Comparison of ENCODE assay signal across 39 cellular contexts in genomic region chr2:227428731-227429285, GRCh38. TPM values are rescaled to one million over a fixed set of nuclear protein-coding genes. Genes with fewer than 3 reads are reported as not detected.
"Had no signal": no experiment of that assay in that cellular context is flagged by ENCODE, and none has a peak within 500 bp of the region (broad histone marks: within the 10 kb centered on the region; RNA-seq: fewer than 3 reads in every experiment).

No MANE protein-coding gene starts in this region.

- H3K4me3 ChIP-seq: esophagus squamous epithelium, gastrocnemius medialis, hepatocyte, ovary, skin epidermis, vagina had no signal

- H3K27ac Mint-ChIP-seq: activated CD4-positive, alpha-beta memory T cell treated with anti-CD3 and anti-CD28 coated beads for 36 hours; activated CD4-positive, alpha-beta T cell treated with anti-CD3 and anti-CD28 coated beads, Interleukin-2, amount 10 ng/mL, durations not matched to agents 24 days and 14 days; activated naive CD4-positive, alpha-beta T cell treated with anti-CD3 and anti-CD28 coated beads, Interleukin-2, amount 10 ng/mL, durations not matched to agents 7 days and 5 days; activated T-helper 1 cell treated with anti-CD3 and anti-CD28 coated beads, Interleukin-12 subunit alpha, Interleukin-12 subunit beta, Interleukin-2, Interleukin-4 antibody, amounts not matched to agents 30 ng/mL and 10 ng/mL and 1 ng/mL, durations not matched to agents 14 hours and 24 hours and 36 hours; brain; endodermal cell; nephron; progenitor cell of endocrine pancreas; T-helper 17 cell; type B pancreatic cell had no signal

- H3K4me2 ChIP-seq: hepatocyte had no signal

- H3K27me3 ChIP-seq: esophagus squamous epithelium, gastrocnemius medialis, hepatocyte, ovary, vagina had no signal

- H3K36me3 Mint-ChIP-seq: brain had no signal

- H3K4me3 Mint-ChIP-seq: activated CD4-positive, alpha-beta memory T cell treated with anti-CD3 and anti-CD28 coated beads for 36 hours; activated CD4-positive, alpha-beta T cell treated with anti-CD3 and anti-CD28 coated beads, Interleukin-2, amount 10 ng/mL, durations not matched to agents 24 days and 14 days; activated naive CD4-positive, alpha-beta T cell treated with anti-CD3 and anti-CD28 coated beads, Interleukin-2, amount 10 ng/mL, durations not matched to agents 7 days and 5 days; activated T-helper 1 cell treated with anti-CD3 and anti-CD28 coated beads, Interleukin-12 subunit alpha, Interleukin-12 subunit beta, Interleukin-2, Interleukin-4 antibody, amounts not matched to agents 30 ng/mL and 10 ng/mL and 1 ng/mL, durations not matched to agents 14 hours and 24 hours and 36 hours; brain; dendritic cell treated with granulocyte-macrophage colony-stimulating factor and Interleukin-4, amounts not matched to agents 40 ng/mL and 50 ng/mL, for 4 days; endodermal cell; nephron; stimulated activated memory B cell treated with anti-CD40 and anti-IgM and Interleukin-4, amounts not matched to agents 10 μg/mL and 1 μg/mL and 100 μg/mL, for 72 hours; stimulated activated naive CD8-positive, alpha-beta T cell treated with anti-CD3 and anti-CD28 coated beads, Interleukin-15, amount 100 ng/mL, for 72 hours; T-helper 17 cell; type B pancreatic cell had no signal

- FAIRE-seq: keratinocyte had no signal

- H3K79me2 ChIP-seq: hepatocyte had no signal

- H3K4me1 ChIP-seq: esophagus squamous epithelium, gastrocnemius medialis, vagina had no signal

- ATAC-seq: gastrocnemius medialis; left cardiac atrium; left ventricle myocardium superior; sciatic nerve; stimulated activated memory B cell treated with anti-CD40 and anti-IgM and Interleukin-4, amounts not matched to agents 10 μg/mL and 1 μg/mL and 100 μg/mL, for 72 hours; stimulated activated naive CD8-positive, alpha-beta T cell treated with anti-CD3 and anti-CD28 coated beads, Interleukin-15, amount 100 ng/mL, for 72 hours; T-helper 17 cell had no signal

- H3K4me1 Mint-ChIP-seq: activated naive CD4-positive, alpha-beta T cell treated with anti-CD3 and anti-CD28 coated beads, Interleukin-2, amount 10 ng/mL, durations not matched to agents 7 days and 5 days; endodermal cell; nephron; stimulated activated memory B cell treated with anti-CD40 and anti-IgM and Interleukin-4, amounts not matched to agents 10 μg/mL and 1 μg/mL and 100 μg/mL, for 72 hours; T-helper 17 cell had no signal

- H2AFZ ChIP-seq: hepatocyte had no signal

- DNase-seq: activated CD4-positive, alpha-beta memory T cell treated with anti-CD3 and anti-CD28 coated beads for 36 hours; activated CD4-positive, alpha-beta T cell treated with anti-CD3 and anti-CD28 coated beads, Interleukin-2, amount 10 ng/mL, durations not matched to agents 24 days and 14 days; activated CD4-positive, CD25-positive, alpha-beta regulatory T cell treated with anti-CD3 and anti-CD28 coated beads, Interleukin-2, amount 50 U/mL, for 72 hours; activated CD8-positive, alpha-beta memory T cell treated with anti-CD3 and anti-CD28 coated beads, Interleukin-2, amount 50 U/mL, for 4 hours; activated effector memory CD4-positive, alpha-beta T cell treated with anti-CD3 and anti-CD28 coated beads, Interleukin-2, amount 50 U/mL, for 16 hours; activated naive CD4-positive, alpha-beta T cell treated with anti-CD3 and anti-CD28 coated beads, Interleukin-2, amount 10 ng/mL, durations not matched to agents 7 days and 5 days; activated T-cell treated with anti-CD3 and anti-CD28 coated beads, Interleukin-2, amount 50 U/mL, for 1 hour; central memory CD4-positive, alpha-beta T cell; endodermal cell; esophagus squamous epithelium; gastrocnemius medialis; glutamatergic neuron; left cardiac atrium; left ventricle myocardium superior; mammary epithelial cell; ovary; stimulated activated CD4-positive, alpha-beta T cell treated with anti-CD3 and anti-CD28 coated beads, Interleukin-4, amount 100 ng/mL, for 24 hours; stimulated activated CD8-positive, alpha-beta memory T cell treated with anti-CD3 and anti-CD28 coated beads, Interleukin-4, amount 100 ng/mL, for 48 hours; stimulated activated naive CD8-positive, alpha-beta T cell treated with anti-CD3 and anti-CD28 coated beads, Interleukin-15, amount 100 ng/mL, for 72 hours; substantia nigra; T-helper 17 cell; T1000 had no signal

- H3K27ac ChIP-seq: esophagus squamous epithelium, gastrocnemius medialis, hepatocyte, neutrophil, ovary, skin epidermis, vagina had no signal

- H3K9me3 ChIP-seq: gastrocnemius medialis, neutrophil, ovary had no signal

- H3K36me3 ChIP-seq: esophagus squamous epithelium, gastrocnemius medialis, neutrophil, ovary, vagina had no signal

- H3K27me3 Mint-ChIP-seq: activated CD4-positive, alpha-beta memory T cell treated with anti-CD3 and anti-CD28 coated beads for 36 hours; activated CD4-positive, alpha-beta T cell treated with anti-CD3 and anti-CD28 coated beads, Interleukin-2, amount 10 ng/mL, durations not matched to agents 24 days and 14 days; activated naive CD4-positive, alpha-beta T cell treated with anti-CD3 and anti-CD28 coated beads, Interleukin-2, amount 10 ng/mL, durations not matched to agents 7 days and 5 days; progenitor cell of endocrine pancreas; stimulated activated memory B cell treated with anti-CD40 and anti-IgM and Interleukin-4, amounts not matched to agents 10 μg/mL and 1 μg/mL and 100 μg/mL, for 72 hours; stimulated activated naive CD8-positive, alpha-beta T cell treated with anti-CD3 and anti-CD28 coated beads, Interleukin-15, amount 100 ng/mL, for 72 hours; T-helper 17 cell; type B pancreatic cell had no signal

RNA-seq across cellular contexts. Expression of gene SCYGR1, which starts 41.1 kb away (rescaled TPM):
- total RNA-seq: activated CD4-positive, alpha-beta memory T cell treated with anti-CD3 and anti-CD28 coated beads for 36 hours; activated CD4-positive, alpha-beta T cell treated with anti-CD3 and anti-CD28 coated beads, Interleukin-2, amount 10 ng/mL, durations not matched to agents 24 days and 14 days; activated CD8-positive, alpha-beta memory T cell treated with anti-CD3 and anti-CD28 coated beads for 36 hours; activated T-helper 1 cell treated with anti-CD3 and anti-CD28 coated beads, Interleukin-12 subunit alpha, Interleukin-12 subunit beta, Interleukin-2, Interleukin-4 antibody, amounts not matched to agents 30 ng/mL and 10 ng/mL and 1 ng/mL, durations not matched to agents 14 hours and 24 hours and 36 hours; endodermal cell; esophagus squamous epithelium; gastrocnemius medialis; hepatocyte; left cardiac atrium; left ventricle myocardium superior; mammary epithelial cell; mucosa of gallbladder; ovary; progenitor cell of endocrine pancreas; renal cortical epithelial cell; sciatic nerve; T-helper 17 cell; vagina had no signal
- polyA plus RNA-seq: hepatocyte, keratinocyte, mammary epithelial cell, ovary, thymus had no signal

RNA-seq across cellular contexts. Expression of gene TM4SF20, which starts 49.7 kb away (rescaled TPM):
- total RNA-seq: activated CD4-positive, alpha-beta memory T cell treated with anti-CD3 and anti-CD28 coated beads for 36 hours; activated CD4-positive, alpha-beta T cell treated with anti-CD3 and anti-CD28 coated beads, Interleukin-2, amount 10 ng/mL, durations not matched to agents 24 days and 14 days; activated CD8-positive, alpha-beta memory T cell treated with anti-CD3 and anti-CD28 coated beads for 36 hours; activated T-helper 1 cell treated with anti-CD3 and anti-CD28 coated beads, Interleukin-12 subunit alpha, Interleukin-12 subunit beta, Interleukin-2, Interleukin-4 antibody, amounts not matched to agents 30 ng/mL and 10 ng/mL and 1 ng/mL, durations not matched to agents 14 hours and 24 hours and 36 hours; endodermal cell; esophagus squamous epithelium; gastrocnemius medialis; left cardiac atrium; left ventricle myocardium superior; mammary epithelial cell; mucosa of gallbladder; progenitor cell of endocrine pancreas; renal cortical epithelial cell; sciatic nerve; T-helper 17 cell; vagina had no signal
- polyA plus RNA-seq: keratinocyte, mammary epithelial cell, ovary had no signal
